26 cellular contexts compared by ENCODE assay signal in genomic region chr1:219900201-219900600, GRCh38. TPM values are rescaled to one million over a fixed set of nuclear protein-coding genes. Genes with fewer than 3 reads are reported as not detected.
DNase-seq lines count a peak whose midpoint lies in the region; ATAC-seq and TF ChIP-seq lines count a peak whose summit lies in the region.
"Had no signal": no experiment of that assay in that cellular context is flagged by ENCODE, and none has a peak within 500 bp of the region (broad histone marks: within the 10 kb centered on the region; RNA-seq: fewer than 3 reads in every experiment).

No MANE protein-coding gene starts in this region.

- DNase-seq in NCI-H510A treated with DMSO at 0.1 percent for 48 hours (lab: John Stamatoyannopoulos, UW) (peak; percentile 4), NCI-H510A (lab: John Stamatoyannopoulos, UW) (no peak), brain pericyte (ENCODE audit: low read depth, low spot score) (peak; percentile 94), foreskin fibroblast (peak; percentile 0 to 38), sciatic nerve (ENCODE audit: low spot score) (no peak), LoVo (ENCODE audit: low spot score) (no peak), glomerular visceral epithelial cell (ENCODE audit: extremely low spot score) (no peak)
- DNase-seq: activated CD8-positive, alpha-beta memory T cell treated with anti-CD3 and anti-CD28 coated beads, Interleukin-2, amount 10 ng/mL, durations not matched to agents 7 days and 5 days; activated naive CD4-positive, alpha-beta T cell treated with anti-CD3 and anti-CD28 coated beads for 36 hours; amniotic stem cell; CD4-positive, CD25-positive, alpha-beta regulatory T cell; EL; GOT3; heart right ventricle; mammary epithelial cell; PC-3; stimulated activated naive CD4-positive, alpha-beta T cell treated with Interleukin-2 at 50 U/mL for 16 hours; WERI-Rb-1 had no signal

- no peak for TF ChIP-seq CTCF in foreskin fibroblast (IDR thresholded peaks at IDR 0.05; ENCODE audit: low read depth, low read length)

- H3K4me3 ChIP-seq in foreskin fibroblast (ENCODE audit: low read depth in 1 of 2, low read length in 2 of 2) = no peak overlapping the region
- H3K4me3 ChIP-seq: heart right ventricle, vagina had no signal

- intact Hi-C loops in sciatic nerve (cut with DNase I) = no loop called here

- ATAC-seq in sciatic nerve = peak; percentile 94
- ATAC-seq in GM21360 (IDR thresholded peaks at IDR 0.05; ENCODE audit: unreplicated experiment) = no peak
- ATAC-seq: activated CD8-positive, alpha-beta memory T cell treated with anti-CD3 and anti-CD28 coated beads, Interleukin-2, amount 10 ng/mL, durations not matched to agents 7 days and 5 days; PC-3; Right ventricle myocardium inferior had no signal

RNA-seq across cellular contexts. Expression of gene SLC30A10, which starts 28.2 kb away (rescaled TPM):
- 0.62 TPM for total RNA-seq in sciatic nerve
- total RNA-seq: activated CD8-positive, alpha-beta memory T cell treated with anti-CD3 and anti-CD28 coated beads, Interleukin-2, amount 10 ng/mL, durations not matched to agents 7 days and 5 days; activated naive CD4-positive, alpha-beta T cell treated with anti-CD3 and anti-CD28 coated beads for 36 hours; activated T-helper 1 cell treated with anti-CD3 and anti-CD28 coated beads, Interleukin-12 subunit alpha, Interleukin-12 subunit beta, Interleukin-2, Interleukin-4 antibody, amounts not matched to agents 30 ng/mL and 10 ng/mL and 1 ng/mL, durations not matched to agents 14 hours and 24 hours and 36 hours; cardiac septum; CD4-positive, CD25-positive, alpha-beta regulatory T cell; fibroblast of lung; mammary epithelial cell; NCI-H460; PC-3; posterior vena cava had no signal

Comparison
In these comparisons a context has a peak if more than half of its experiments do, and no peak if none do; other contexts are left out.
1. DNase-seq: peak in NCI-H510A treated with DMSO at 0.1 percent for 48 hours (single experiment), brain pericyte (single experiment) and foreskin fibroblast (2 of 2); none in NCI-H510A (single experiment), sciatic nerve (single experiment), LoVo (single experiment) and glomerular visceral epithelial cell (single experiment).